ENCODE assay signal across 8 cellular contexts in genomic region chr16:29961127-29961478, GRCh38. TPM values are rescaled to one million over a fixed set of nuclear protein-coding genes. Genes with fewer than 3 reads are reported as not detected.
DNase-seq lines count a peak whose midpoint lies in the region; ATAC-seq and TF ChIP-seq lines count a peak whose summit lies in the region.

No MANE protein-coding gene starts in this region.

- H3K27ac ChIP-seq in right lobe of liver = peak overlapping the region in 2 of 3 donors; percentile 83 to 90

- H3K4me3 Mint-ChIP-seq in activated T-cell treated with anti-CD3 and anti-CD28 coated beads, Interleukin-2, amount 50 U/mL, for 72 hours = peak overlapping the region; percentile 89 to 92
- H3K4me3 Mint-ChIP-seq in type B pancreatic cell = peak overlapping the region; percentile 94

- H3K9me3 ChIP-seq in adipocyte (ENCODE audit: control insufficient read depth, low read length) (no peaks in the 10 kb centered on the region), right lobe of liver (no peaks in the 10 kb centered on the region)

- H3K36me3 ChIP-seq in adipocyte (ENCODE audit: control insufficient read depth, insufficient read depth, low read length, severe bottlenecking) (no peaks in the 10 kb centered on the region), right lobe of liver (no peaks in the 10 kb centered on the region)

- H3K4me1 ChIP-seq in adipocyte (ENCODE audit: control insufficient read depth, insufficient read depth, low read length) (peaks cover 14% of the 10 kb centered on the region), right lobe of liver (peaks cover 0 to 30% (median 4%) of the 10 kb centered on the region in 4 donors)

- no peak for ATAC-seq in activated T-cell treated with anti-CD3 and anti-CD28 coated beads, Interleukin-2, amount 50 U/mL, for 72 hours (replicated peaks in 1 of 2)
- ATAC-seq in right lobe of liver = no peak
- no peak for ATAC-seq in GM19351 (IDR thresholded peaks at IDR 0.05; ENCODE audit: unreplicated experiment)

- peak overlapping the region; percentile 100 for H3K9ac ChIP-seq in adipocyte (ENCODE audit: low read length)

- DNase-seq in activated T-cell treated with anti-CD3 and anti-CD28 coated beads, Interleukin-2, amount 50 U/mL, for 72 hours = no peak
- DNase-seq in activated T-cell treated with anti-CD3 and anti-CD28 coated beads for 4 hours (no peak), adipocyte (ENCODE audit: low read depth) (no peak), right lobe of liver (no peak), type B pancreatic cell (ENCODE audit: extremely low spot score, unreplicated experiment) (no peak), HUDEP-2 (lab: John Stamatoyannopoulos, UW; ENCODE audit: unreplicated experiment in 76 of 76) (no peak), mucosa of gallbladder (ENCODE audit: low spot score) (no peak)

- H3K9me3 Mint-ChIP-seq in activated T-cell treated with anti-CD3 and anti-CD28 coated beads, Interleukin-2, amount 50 U/mL, for 72 hours = no peaks in the 10 kb centered on the region
- H3K9me3 Mint-ChIP-seq in type B pancreatic cell = no peaks in the 10 kb centered on the region

- H3K27ac Mint-ChIP-seq in activated T-cell treated with anti-CD3 and anti-CD28 coated beads, Interleukin-2, amount 50 U/mL, for 72 hours = peak overlapping the region; percentile 84
- H3K27ac Mint-ChIP-seq in type B pancreatic cell = peak overlapping the region; percentile 69

- H3K4me3 ChIP-seq in adipocyte (ENCODE audit: low read length) = peak overlapping the region; percentile 99
- H3K4me3 ChIP-seq in right lobe of liver = peak overlapping the region; percentile 72 to 79 (median 74)

- TF ChIP-seq CTCF in right lobe of liver (IDR thresholded peaks at IDR 0.05) (no peak), type B pancreatic cell (conservative IDR thresholded peaks at IDR 0.05) (no peak)

- H3K4me1 Mint-ChIP-seq in activated T-cell treated with anti-CD3 and anti-CD28 coated beads, Interleukin-2, amount 50 U/mL, for 72 hours (ENCODE audit: low read depth) = peaks cover 20% of the 10 kb centered on the region
- peaks cover 11% of the 10 kb centered on the region for H3K4me1 Mint-ChIP-seq in type B pancreatic cell (ENCODE audit: unreplicated experiment)

- no peaks in the 10 kb centered on the region for H3K27me3 ChIP-seq in adipocyte (replicated peaks; ENCODE audit: control insufficient read depth, insufficient read depth, low read length)
- H3K27me3 ChIP-seq in right lobe of liver = no peaks in the 10 kb centered on the region

- H3K27me3 Mint-ChIP-seq in activated T-cell treated with anti-CD3 and anti-CD28 coated beads, Interleukin-2, amount 50 U/mL, for 72 hours (ENCODE audit: low read depth) = no peaks in the 10 kb centered on the region
- H3K27me3 Mint-ChIP-seq in type B pancreatic cell = no peaks in the 10 kb centered on the region

- no peak for TF ChIP-seq POLR2A in right lobe of liver (IDR thresholded peaks at IDR 0.05)

- 70% methylated on average over 6 of the region's 10 CpGs for WGBS in right lobe of liver (ENCODE audit: insufficient coverage, low coverage, low lambda C conversion rate, missing lambda C conversion rate)

- H3K36me3 Mint-ChIP-seq in activated T-cell treated with anti-CD3 and anti-CD28 coated beads, Interleukin-2, amount 50 U/mL, for 72 hours (ENCODE audit: insufficient read depth in 2 of 2) = peaks cover 0 to 2% of the 10 kb centered on the region in 2 donors
- H3K36me3 Mint-ChIP-seq in type B pancreatic cell = no peaks in the 10 kb centered on the region

- intact Hi-C loops in right lobe of liver (cut with DNase I) = no loop called here

RNA-seq across cellular contexts. Expression of gene TMEM219, which starts 0.8 kb away (rescaled TPM):
- 10 to 100 TPM; 84.5 to 84.7 TPM for total RNA-seq in activated T-cell treated with anti-CD3 and anti-CD28 coated beads, Interleukin-2, amount 50 U/mL, for 72 hours
- total RNA-seq in right lobe of liver (10 to 100 TPM; 49.9 to 75.9 (median 57.1) TPM), type B pancreatic cell (ENCODE audit: low replicate concordance) (72.4 and 73.5 TPM in 2 replicates), mucosa of gallbladder (167 TPM)

RNA-seq across cellular contexts. Expression of gene TAOK2, which starts 12.6 kb away (rescaled TPM):
- 10 to 100 TPM; 31.1 to 35.0 TPM for total RNA-seq in activated T-cell treated with anti-CD3 and anti-CD28 coated beads, Interleukin-2, amount 50 U/mL, for 72 hours
- total RNA-seq in right lobe of liver (10 to 100 TPM; 15.8 to 19.6 (median 17.2) TPM), type B pancreatic cell (ENCODE audit: low replicate concordance) (42.6 and 52.4 TPM in 2 replicates), mucosa of gallbladder (67.3 TPM)

RNA-seq across cellular contexts. Expression of gene HIRIP3, which starts 34.3 kb away (rescaled TPM):
- 10 to 100 TPM; 38.8 to 45.8 TPM for total RNA-seq in activated T-cell treated with anti-CD3 and anti-CD28 coated beads, Interleukin-2, amount 50 U/mL, for 72 hours
- 10 to 100 TPM in 2 of 6 experiments, 1 to 10 TPM in 4; 5.2 to 12.9 (median 9.0) TPM for total RNA-seq in right lobe of liver
- 13.7 and 20.9 TPM in 2 replicates for total RNA-seq in type B pancreatic cell (ENCODE audit: low replicate concordance)
- 16.3 TPM for total RNA-seq in mucosa of gallbladder

RNA-seq across cellular contexts. Expression of gene INO80E, which starts 34.9 kb away (rescaled TPM):
- total RNA-seq in activated T-cell treated with anti-CD3 and anti-CD28 coated beads, Interleukin-2, amount 50 U/mL, for 72 hours = 100 to 1,000 TPM in 1 of 2 donors, 10 to 100 TPM in 1; 98.5 to 116 TPM
- total RNA-seq in right lobe of liver (10 to 100 TPM; 22.3 to 45.8 (median 33.2) TPM), type B pancreatic cell (ENCODE audit: low replicate concordance) (52.8 and 78.7 TPM in 2 replicates), mucosa of gallbladder (88.4 TPM)

RNA-seq across cellular contexts. Expression of gene KCTD13, which starts 35.1 kb away (rescaled TPM):
- 10 to 100 TPM; 45.3 to 46.8 TPM for total RNA-seq in activated T-cell treated with anti-CD3 and anti-CD28 coated beads, Interleukin-2, amount 50 U/mL, for 72 hours
- total RNA-seq in right lobe of liver (10 to 100 TPM in 1 of 6 experiments, 1 to 10 TPM in 5; 5.4 to 13.5 (median 7.2) TPM), type B pancreatic cell (ENCODE audit: low replicate concordance) (17.9 and 20.6 TPM in 2 replicates), mucosa of gallbladder (28.4 TPM)
